8 cellular contexts compared by ENCODE assay signal in the genomic region with DNA sequence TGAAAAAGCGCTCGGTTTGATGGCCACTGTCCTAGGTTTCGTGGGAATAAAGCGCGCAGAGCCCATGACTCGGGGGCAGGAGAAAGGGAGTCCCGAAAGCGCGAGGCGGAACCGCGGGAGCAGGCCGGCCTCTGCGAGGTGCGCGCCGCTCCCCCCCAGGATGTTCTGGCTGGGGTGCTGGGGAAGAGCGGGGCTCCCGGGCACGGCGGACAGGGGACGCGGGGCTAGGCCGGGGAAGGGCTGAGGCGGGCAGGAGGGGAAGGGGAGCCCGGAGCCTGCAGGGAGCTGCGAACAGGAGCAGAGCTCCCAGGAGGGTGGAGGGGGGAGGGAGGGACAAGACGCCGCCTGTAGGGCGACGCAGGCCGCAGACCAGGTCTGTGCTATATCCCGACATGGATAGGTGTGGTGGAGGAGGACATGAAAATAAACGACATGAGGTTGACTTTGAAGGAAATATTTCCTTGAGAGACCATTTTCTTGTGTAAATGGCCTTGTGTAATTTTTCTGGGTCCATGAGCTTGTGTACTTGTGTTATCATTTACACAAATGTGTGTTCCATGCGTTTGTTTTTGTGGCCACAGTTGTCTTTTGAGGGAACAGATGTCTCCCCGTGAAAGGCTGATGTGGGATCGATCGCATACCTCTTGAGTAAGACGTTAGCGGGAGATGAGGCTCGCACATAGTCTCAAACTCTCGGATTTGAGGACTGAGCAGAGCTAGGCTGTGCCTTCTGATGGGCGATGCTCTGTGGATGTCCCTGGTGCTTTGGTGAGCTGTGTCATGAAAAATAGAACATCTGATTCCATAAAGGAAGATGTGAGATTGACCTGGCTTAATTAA. TPM values are rescaled to one million over a fixed set of nuclear protein-coding genes. Genes with fewer than 3 reads are reported as not detected.
DNase-seq lines count a peak whose midpoint lies in the region; ATAC-seq and TF ChIP-seq lines count a peak whose summit lies in the region.

No MANE protein-coding gene starts in this region.

- no peaks in the 10 kb centered on the region for H3K27me3 ChIP-seq in heart right ventricle

- peak overlapping the region; percentile 67 to 99 (median 96) for H3K27ac ChIP-seq in heart right ventricle

- peak overlapping the region; percentile 98 for H3K4me3 Mint-ChIP-seq in activated naive CD8-positive, alpha-beta T cell treated with anti-CD3 and anti-CD28 coated beads, Interleukin-2, amount 10 ng/mL, durations not matched to agents 7 days and 5 days

- POLR2A ChIA-PET in activated naive CD8-positive, alpha-beta T cell treated with anti-CD3 and anti-CD28 coated beads, Interleukin-2, amount 10 ng/mL, durations not matched to agents 7 days and 5 days (lab: Charles Lee), result interaction anchor here (0.8 to 4.2 kb wide), 7 partner anchors 28 to 222 kb away, joined by 3 to 32 read pairs (median 4); no protein-coding TSS in a partner anchor

- peaks cover 27% of the 10 kb centered on the region for H3K36me3 Mint-ChIP-seq in activated naive CD8-positive, alpha-beta T cell treated with anti-CD3 and anti-CD28 coated beads, Interleukin-2, amount 10 ng/mL, durations not matched to agents 7 days and 5 days

- TF ChIP-seq CTCF in heart right ventricle (IDR thresholded peaks at IDR 0.05), result peak in 4 of 9 donors; percentile 15 to 48 (median 48)

- no peaks in the 10 kb centered on the region for H3K9me3 Mint-ChIP-seq in activated naive CD8-positive, alpha-beta T cell treated with anti-CD3 and anti-CD28 coated beads, Interleukin-2, amount 10 ng/mL, durations not matched to agents 7 days and 5 days

- no peaks in the 10 kb centered on the region for H3K27me3 Mint-ChIP-seq in activated naive CD8-positive, alpha-beta T cell treated with anti-CD3 and anti-CD28 coated beads, Interleukin-2, amount 10 ng/mL, durations not matched to agents 7 days and 5 days

- peaks cover 6 to 38% (median 28%) of the 10 kb centered on the region in 9 donors for H3K4me1 ChIP-seq in heart right ventricle

- WGBS in heart right ventricle, 2 donors, result 11% methylated on average over 43 of the region's 43 CpGs

- peak overlapping the region; percentile 64 to 100 (median 92) for H3K4me3 ChIP-seq in heart right ventricle

- peak; percentile 6 for ATAC-seq in activated naive CD8-positive, alpha-beta T cell treated with anti-CD3 and anti-CD28 coated beads, Interleukin-2, amount 10 ng/mL, durations not matched to agents 7 days and 5 days (ENCODE audit: low read depth)
- peak in 6 of 8 donors; percentile 11 to 34 (median 26) for ATAC-seq in heart right ventricle
- no peak for ATAC-seq in HG03108 (IDR thresholded peaks at IDR 0.05; ENCODE audit: unreplicated experiment)
- ATAC-seq in HG03196 (IDR thresholded peaks at IDR 0.05; ENCODE audit: unreplicated experiment), result no peak

- H3K9me3 ChIP-seq in heart right ventricle, result no peaks in the 10 kb centered on the region

- peaks cover 32% of the 10 kb centered on the region for H3K4me1 Mint-ChIP-seq in activated naive CD8-positive, alpha-beta T cell treated with anti-CD3 and anti-CD28 coated beads, Interleukin-2, amount 10 ng/mL, durations not matched to agents 7 days and 5 days

- peak; percentile 75 for DNase-seq in Daoy (ENCODE audit: low read depth)
- peak; percentile 45 for DNase-seq in HT-29 (ENCODE audit: low spot score)
- peak; percentile 44 for DNase-seq in RPMI7951 (ENCODE audit: low read depth)
- DNase-seq in activated naive CD8-positive, alpha-beta T cell treated with anti-CD3 and anti-CD28 coated beads, Interleukin-2, amount 10 ng/mL, durations not matched to agents 7 days and 5 days, result peak; percentile 69
- DNase-seq in heart right ventricle, result peak; percentile 52 to 53
- peak; percentile 25 for DNase-seq in pons (ENCODE audit: low spot score)

- H3K27ac Mint-ChIP-seq in activated naive CD8-positive, alpha-beta T cell treated with anti-CD3 and anti-CD28 coated beads, Interleukin-2, amount 10 ng/mL, durations not matched to agents 7 days and 5 days, result peak overlapping the region; percentile 82

- intact Hi-C loops in heart right ventricle (cut with DNase I), result loop anchor here in 2 of 10 donors (2.0 to 10.0 kb wide), 2 partner anchors 38 to 140 kb away; a partner anchor contains a TSS

- peaks cover 0 to 38% (median 11%) of the 10 kb centered on the region in 9 donors for H3K36me3 ChIP-seq in heart right ventricle

RNA-seq across cellular contexts. Expression of a gene that starts 1.3 kb away (rescaled TPM):
- 20.4 and 32.0 TPM in 2 replicates for total RNA-seq in Daoy (2014; rRNA removed; shearing (Covaris generic))
- total RNA-seq in HT-29 (2014; rRNA removed; shearing (Covaris generic)), result 33.9 and 51.3 TPM in 2 replicates
- total RNA-seq in RPMI7951 (2014; rRNA removed; shearing (Covaris generic)), result 11.7 and 13.6 TPM in 2 replicates
- 10 to 100 TPM; 85.4 to 86.1 TPM for total RNA-seq in activated naive CD8-positive, alpha-beta T cell treated with anti-CD3 and anti-CD28 coated beads, Interleukin-2, amount 10 ng/mL, durations not matched to agents 7 days and 5 days
- 10 to 100 TPM; 17.5 to 58.6 (median 29.7) TPM for total RNA-seq in heart right ventricle
- 10 to 100 TPM; 23.0 to 25.4 TPM for polyA plus RNA-seq in heart right ventricle

RNA-seq across cellular contexts. Expression of a gene that starts 1.6 kb away (rescaled TPM):
- total RNA-seq in Daoy (2014; rRNA removed; shearing (Covaris generic)), result 12.4 and 16.9 TPM in 2 replicates
- 14.7 and 17.2 TPM in 2 replicates for total RNA-seq in HT-29 (2014; rRNA removed; shearing (Covaris generic))
- total RNA-seq in RPMI7951 (2014; rRNA removed; shearing (Covaris generic)), result 8.9 TPM in 2 replicates
- total RNA-seq in activated naive CD8-positive, alpha-beta T cell treated with anti-CD3 and anti-CD28 coated beads, Interleukin-2, amount 10 ng/mL, durations not matched to agents 7 days and 5 days, result 10 to 100 TPM; 50.1 to 53.9 TPM
- 1 to 10 TPM in 8 of 10 donors, under 1 TPM in 2; 0.98 to 2.0 (median 1.3) TPM for total RNA-seq in heart right ventricle
- polyA plus RNA-seq in heart right ventricle, result 1 to 10 TPM in 1 of 2 donors, under 1 TPM in 1; 0.51 to 2.9 TPM

RNA-seq across cellular contexts. Expression of a gene that starts 39.2 kb away (rescaled TPM):
- 21.4 and 25.8 TPM in 2 replicates for total RNA-seq in Daoy (2014; rRNA removed; shearing (Covaris generic))
- 9.4 and 10.5 TPM in 2 replicates for total RNA-seq in HT-29 (2014; rRNA removed; shearing (Covaris generic))
- 9.9 and 18.5 TPM in 2 replicates for total RNA-seq in RPMI7951 (2014; rRNA removed; shearing (Covaris generic))
- 10 to 100 TPM in 1 of 2 experiments, 1 to 10 TPM in 1; 9.6 to 10.7 TPM for total RNA-seq in activated naive CD8-positive, alpha-beta T cell treated with anti-CD3 and anti-CD28 coated beads, Interleukin-2, amount 10 ng/mL, durations not matched to agents 7 days and 5 days
- 10 to 100 TPM; 11.9 to 25.7 (median 16.7) TPM for total RNA-seq in heart right ventricle
- 10 to 100 TPM; 15.8 to 18.1 TPM for polyA plus RNA-seq in heart right ventricle

RNA-seq across cellular contexts. Expression of a gene that starts 39.9 kb away (rescaled TPM):
- total RNA-seq in Daoy (2014; rRNA removed; shearing (Covaris generic)), result 72.7 and 100.0 TPM in 2 replicates
- total RNA-seq in HT-29 (2014; rRNA removed; shearing (Covaris generic)), result 75.9 and 115 TPM in 2 replicates
- total RNA-seq in RPMI7951 (2014; rRNA removed; shearing (Covaris generic)), result 27.5 and 37.5 TPM in 2 replicates
- 100 to 1,000 TPM; 130 to 150 TPM for total RNA-seq in activated naive CD8-positive, alpha-beta T cell treated with anti-CD3 and anti-CD28 coated beads, Interleukin-2, amount 10 ng/mL, durations not matched to agents 7 days and 5 days
- 10 to 100 TPM; 45.6 to 68.4 (median 53.9) TPM for total RNA-seq in heart right ventricle
- polyA plus RNA-seq in heart right ventricle, result 10 to 100 TPM; 31.0 to 37.1 TPM

Comparison
In these comparisons a context has a peak if more than half of its experiments do, and no peak if none do; other contexts are left out.
1. DNase-seq: peak in every context shown above with its lines; median percentile 75 in Daoy; 69 in activated naive CD8-positive, alpha-beta T cell treated with anti-CD3 and anti-CD28 coated beads, Interleukin-2, amount 10 ng/mL, durations not matched to agents 7 days and 5 days; 52 in heart right ventricle; 45 in HT-29; 44 in RPMI7951; 25 in pons.
2. ATAC-seq: peak in activated naive CD8-positive, alpha-beta T cell treated with anti-CD3 and anti-CD28 coated beads, Interleukin-2, amount 10 ng/mL, durations not matched to agents 7 days and 5 days (single experiment) and heart right ventricle (6 of 8); none in HG03108 (single experiment) and HG03196 (single experiment).